14 cellular contexts compared by ENCODE assay signal in the genomic region with DNA sequence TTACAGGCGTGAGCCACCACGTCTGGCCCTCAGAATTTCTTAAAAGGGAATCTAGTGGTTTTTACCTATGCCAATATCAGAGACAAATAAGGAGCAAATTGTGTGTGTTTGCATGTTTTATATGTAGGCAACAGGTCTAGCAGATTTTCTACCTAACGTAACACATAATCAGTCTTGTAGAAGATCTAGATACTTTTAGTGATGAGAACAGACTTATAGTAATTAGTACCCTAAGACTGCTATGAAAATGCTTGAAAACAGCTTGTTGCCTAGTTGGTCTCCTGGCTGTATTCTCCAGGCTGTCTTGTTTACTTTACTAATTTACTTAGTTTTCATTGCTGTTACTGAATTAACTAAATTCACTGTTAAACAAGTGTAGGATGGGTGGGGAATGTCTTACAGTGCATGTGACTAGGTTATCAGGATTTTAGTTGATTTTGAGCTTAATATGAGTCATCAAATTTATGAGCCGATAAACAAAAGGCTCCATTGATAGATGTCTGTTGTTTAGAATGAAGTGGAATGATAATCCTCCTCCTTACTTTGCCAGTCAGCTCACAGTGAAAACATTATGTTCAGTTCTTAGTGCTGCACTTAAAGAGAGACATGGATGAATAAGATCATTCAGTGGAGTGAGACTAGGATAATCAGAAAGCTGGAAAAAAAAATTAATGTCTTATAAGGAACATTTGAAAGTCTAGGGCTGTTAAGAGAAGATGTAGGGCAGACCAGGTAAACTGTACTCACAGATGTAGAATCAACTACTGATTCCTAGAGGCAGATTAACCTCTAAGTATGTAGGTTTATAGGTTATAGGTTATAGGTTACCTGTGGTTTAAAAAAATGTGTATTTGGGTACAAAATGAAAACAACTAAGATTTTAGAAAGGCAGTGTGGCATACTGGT. TPM values are rescaled to one million over a fixed set of nuclear protein-coding genes. Genes with fewer than 3 reads are reported as not detected.
DNase-seq lines count a peak whose midpoint lies in the region; ATAC-seq and TF ChIP-seq lines count a peak whose summit lies in the region.
"Had no signal": no experiment of that assay in that cellular context is flagged by ENCODE, and none has a peak within 500 bp of the region (broad histone marks: within the 10 kb centered on the region; RNA-seq: fewer than 3 reads in every experiment).

No MANE protein-coding gene starts in this region.

- H4K20me1 ChIP-seq in MM.1S (ENCODE audit: insufficient read depth, low read length): no peaks in the 10 kb centered on the region

- CTCF ChIA-PET in T-cell (lab: Charles Lee): no interaction called here

- H3K27me3 ChIP-seq in H7 (ENCODE audit: control insufficient read depth, insufficient read depth, low read length) (no peaks in the 10 kb centered on the region), MM.1S (replicated peaks; ENCODE audit: insufficient read depth, low read length) (no peaks in the 10 kb centered on the region)

- H3K9ac ChIP-seq in MM.1S (ENCODE audit: low read length): no peak overlapping the region

- H3F3A ChIP-seq in MM.1S (ENCODE audit: insufficient read depth, low read length): no peaks in the 10 kb centered on the region

- no peaks in the 10 kb centered on the region for H3K9me3 ChIP-seq in MM.1S (replicated peaks; ENCODE audit: insufficient read depth, low read length)

- H3K4me3 ChIP-seq in H7 (ENCODE audit: insufficient read depth, low read depth, low read length) (no peak overlapping the region), MM.1S (ENCODE audit: low read length) (no peak overlapping the region)

- no peak for ATAC-seq in T-cell (replicated peaks in 1 of 4)

- H2AFZ ChIP-seq in MM.1S (ENCODE audit: low read length): no peak overlapping the region

- H3K4me3 Mint-ChIP-seq in T-cell: no peak overlapping the region
- no peak overlapping the region for H3K4me3 Mint-ChIP-seq in glutamatergic neuron (ENCODE audit: unreplicated experiment)

- H3K27ac Mint-ChIP-seq in T-cell (no peak overlapping the region), glutamatergic neuron (ENCODE audit: unreplicated experiment) (no peak overlapping the region)

- H3K36me3 ChIP-seq in H7 (replicated peaks; ENCODE audit: control insufficient read depth, insufficient read depth, low read length) (peaks cover 4% of the 10 kb centered on the region; the same call in 1 of the 2 replicates), MM.1S (replicated peaks; ENCODE audit: insufficient read depth, low read length) (no peaks in the 10 kb centered on the region)

- no peak overlapping the region for H3K4me2 ChIP-seq in MM.1S (ENCODE audit: low read depth, low read length)

- H3K4me1 ChIP-seq in MM.1S (ENCODE audit: low read length): no peaks in the 10 kb centered on the region

- peaks cover 28 to 46% (median 30%) of the 10 kb centered on the region in 3 donors for H3K4me1 Mint-ChIP-seq in T-cell
- H3K4me1 Mint-ChIP-seq in glutamatergic neuron (ENCODE audit: low read depth, unreplicated experiment): peaks cover 4% of the 10 kb centered on the region

- H3K79me2 ChIP-seq in MM.1S (ENCODE audit: low read length): peaks cover 27% of the 10 kb centered on the region

- no peaks in the 10 kb centered on the region for H3K27me3 Mint-ChIP-seq in T-cell
- H3K27me3 Mint-ChIP-seq in glutamatergic neuron (ENCODE audit: unreplicated experiment): peaks cover 2% of the 10 kb centered on the region

- H3K36me3 Mint-ChIP-seq in T-cell: peaks cover 43% of the 10 kb centered on the region
- peaks cover 4% of the 10 kb centered on the region for H3K36me3 Mint-ChIP-seq in glutamatergic neuron (ENCODE audit: unreplicated experiment)

- H3K9me2 ChIP-seq in MM.1S (replicated peaks; ENCODE audit: insufficient read depth, low read length): no peaks in the 10 kb centered on the region

- H3K9me3 Mint-ChIP-seq in T-cell (no peaks in the 10 kb centered on the region), glutamatergic neuron (ENCODE audit: unreplicated experiment) (peaks cover 2% of the 10 kb centered on the region)

- POLR2A ChIA-PET in T-cell (lab: Charles Lee): no interaction called here

- no peak overlapping the region for H3K27ac ChIP-seq in MM.1S (ENCODE audit: low read length)

- TF ChIP-seq CTCF in glutamatergic neuron (IDR thresholded peaks at IDR 0.05; ENCODE audit: partially characterized antibody, unreplicated experiment) (no peak), MM.1S (IDR thresholded peaks at IDR 0.05; ENCODE audit: low read length) (no peak)

- peak; percentile 22 for DNase-seq in EH (ENCODE audit: low read depth)
- peak; percentile 28 for DNase-seq in NCI-H82 treated with DMSO at 0.1 percent for 48 hours (lab: John Stamatoyannopoulos, UW; ENCODE audit: unreplicated experiment)
- peak; percentile 59 for DNase-seq in epidermal melanocyte (ENCODE audit: insufficient read length, low spot score)
- DNase-seq in putamen (ENCODE audit: low spot score): peak; percentile 30
- no peak for DNase-seq in T-cell
- DNase-seq in glutamatergic neuron: no peak
- no peak for DNase-seq in H7
- DNase-seq in MM.1S: no peak
- DNase-seq: activated T-cell treated with anti-CD3 and anti-CD28 coated beads, Interleukin-2, amount 50 U/mL, for 48 hours; effector CD4-positive, alpha-beta T cell; NCI-H510A; T-helper 9 cell had no signal

RNA-seq across cellular contexts. Expression of gene GTF2F2, which starts 22.4 kb away (rescaled TPM):
- total RNA-seq in T-cell (10 to 100 TPM; 12.9 to 17.0 (median 15.6) TPM), glutamatergic neuron (ENCODE audit: unreplicated experiment) (25.9 TPM)
- 30.6 and 40.8 TPM in 2 replicates for total RNA-seq in H7 (2014; rRNA removed; shearing (Covaris generic))

RNA-seq across cellular contexts. Expression of gene KCTD4, which starts 58.2 kb away (rescaled TPM):
- total RNA-seq in T-cell (not detected), glutamatergic neuron (ENCODE audit: unreplicated experiment) (not detected)
- total RNA-seq in H7 (2014; rRNA removed; shearing (Covaris generic)): not detected in 2 replicates
- total RNA-seq: H1, liver had no signal

Comparison
In these comparisons a context has a peak if more than half of its experiments do, and no peak if none do; other contexts are left out.
1. DNase-seq: peak in EH (single experiment), NCI-H82 treated with DMSO at 0.1 percent for 48 hours (single experiment), epidermal melanocyte (single experiment) and putamen (single experiment); none in T-cell (0 of 34), glutamatergic neuron (single experiment), H7 (single experiment) and MM.1S (single experiment).